ENCODE assay signal across 9 cellular contexts in the genomic region with DNA sequence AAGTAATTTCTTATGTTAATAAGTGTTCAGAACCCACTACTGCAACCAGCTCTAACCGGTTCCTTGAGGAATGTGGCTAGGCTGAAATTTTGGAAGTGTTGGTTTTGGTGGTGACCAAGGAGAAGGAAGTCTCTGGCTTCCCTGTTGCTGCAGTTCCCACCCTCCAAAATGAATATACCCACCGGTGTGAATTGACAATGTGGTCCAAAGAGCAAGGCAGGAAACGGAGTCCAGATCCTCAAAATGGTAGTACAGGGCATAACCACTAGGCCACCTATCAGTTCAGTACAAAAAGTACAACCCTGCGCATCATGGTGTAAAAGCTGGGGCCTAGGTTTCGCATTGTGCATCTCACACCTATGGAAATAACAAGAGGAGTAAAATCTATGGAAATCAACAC. TPM values are rescaled to one million over a fixed set of nuclear protein-coding genes. Genes with fewer than 3 reads are reported as not detected.
DNase-seq lines count a peak whose midpoint lies in the region; ATAC-seq and TF ChIP-seq lines count a peak whose summit lies in the region.
"Had no signal": no experiment of that assay in that cellular context is flagged by ENCODE, and none has a peak within 500 bp of the region (broad histone marks: within the 10 kb centered on the region; RNA-seq: fewer than 3 reads in every experiment).

No MANE protein-coding gene starts in this region.

- no peaks in the 10 kb centered on the region for H3K27me3 ChIP-seq in stomach

- no peak for TF ChIP-seq POLR2A in stomach (IDR thresholded peaks at IDR 0.05)

- H3K4me3 ChIP-seq in WI38 (ENCODE audit: low read depth, low read length) (0 out of 2 replicates have a peak overlapping the region, but pooled peaks have one; percentile 13), fibroblast of villous mesenchyme (ENCODE audit: low read depth, low read length) (peak overlapping the region; percentile 91), stomach (peak overlapping the region in 2 of 4 donors; percentile 92 to 97)

- no peaks in the 10 kb centered on the region for H3K27me3 Mint-ChIP-seq in activated T-cell treated with anti-CD3 and anti-CD28 coated beads, Interleukin-2, amount 50 U/mL, for 4 hours (ENCODE audit: low read depth)

- H3K36me3 Mint-ChIP-seq in activated T-cell treated with anti-CD3 and anti-CD28 coated beads, Interleukin-2, amount 50 U/mL, for 4 hours (ENCODE audit: insufficient read depth), result peaks cover 32% of the 10 kb centered on the region

- H3K27ac ChIP-seq in stomach, result peak overlapping the region in 3 of 5 donors; percentile 80 to 99 (median 99)

- DNase-seq in activated T-cell treated with anti-CD3 and anti-CD28 coated beads, Interleukin-2, amount 50 U/mL, for 4 hours, result no peak
- DNase-seq in activated T-cell treated with anti-CD3 and anti-CD28 coated beads, Interleukin-2, amount 50 U/mL, for 48 hours, result no peak
- DNase-seq in fibroblast of villous mesenchyme (ENCODE audit: low read depth) (no peak), stomach (no peak), T1000 (lab: John Stamatoyannopoulos, UW) (no peak), NCI-H128 (lab: John Stamatoyannopoulos, UW; ENCODE audit: unreplicated experiment) (no peak), SIG-M5 treated with dmso at 0.1 percent for 504 hours (lab: John Stamatoyannopoulos, UW; ENCODE audit: unreplicated experiment) (no peak)
- DNase-seq: NCI-H2081 had no signal

- 56 to 63% (median 62%) methylated on average over 5 of the region's 5 CpGs for WGBS in stomach, 5 donors

- H3K36me3 ChIP-seq in stomach, result peaks cover 0 to 23% (median 9%) of the 10 kb centered on the region in 4 donors

- TF ChIP-seq EP300 in stomach (IDR thresholded peaks at IDR 0.05), result no peak

- intact Hi-C loops in stomach (cut with DNase I; ENCODE audit: low total_unique reads), result no loop called here

- TF ChIP-seq CTCF in WI38 (IDR thresholded peaks at IDR 0.05; ENCODE audit: low read depth, low read length) (no peak), fibroblast of villous mesenchyme (IDR thresholded peaks at IDR 0.05; ENCODE audit: insufficient read depth, low read depth, low read length) (peak; percentile 4), stomach (IDR thresholded peaks at IDR 0.05) (no peak)

- peak overlapping the region; percentile 86 for H3K4me3 Mint-ChIP-seq in activated T-cell treated with anti-CD3 and anti-CD28 coated beads, Interleukin-2, amount 50 U/mL, for 4 hours

- peaks cover 64% of the 10 kb centered on the region for H3K4me1 Mint-ChIP-seq in activated T-cell treated with anti-CD3 and anti-CD28 coated beads, Interleukin-2, amount 50 U/mL, for 4 hours (ENCODE audit: low read depth)

- no peaks in the 10 kb centered on the region for H3K9me3 Mint-ChIP-seq in activated T-cell treated with anti-CD3 and anti-CD28 coated beads, Interleukin-2, amount 50 U/mL, for 4 hours

- H3K9me3 ChIP-seq in stomach, result no peaks in the 10 kb centered on the region

- no peak for ATAC-seq in activated T-cell treated with anti-CD3 and anti-CD28 coated beads, Interleukin-2, amount 50 U/mL, for 4 hours

- H3K4me1 ChIP-seq in stomach, result peaks cover 41 to 75% (median 58%) of the 10 kb centered on the region in 4 donors

RNA-seq across cellular contexts. Expression of a gene that starts 2.8 kb away (rescaled TPM):
- total RNA-seq in activated T-cell treated with anti-CD3 and anti-CD28 coated beads, Interleukin-2, amount 50 U/mL, for 4 hours, result 10 to 100 TPM; 55.0 to 59.6 (median 55.2) TPM
- total RNA-seq in fibroblast of villous mesenchyme (26.7 and 26.8 TPM in 2 replicates), stomach (10 to 100 TPM; 39.7 to 67.4 (median 57.1) TPM)
- 10 to 100 TPM; 19.9 to 41.3 (median 20.4) TPM for polyA plus RNA-seq in stomach

RNA-seq across cellular contexts. Expression of a gene that starts 29.9 kb away (rescaled TPM):
- total RNA-seq in activated T-cell treated with anti-CD3 and anti-CD28 coated beads, Interleukin-2, amount 50 U/mL, for 4 hours, result 10 to 100 TPM; 66.4 to 73.4 (median 70.9) TPM
- total RNA-seq in fibroblast of villous mesenchyme, result 55.4 and 62.6 TPM in 2 replicates
- 10 to 100 TPM; 10.7 to 74.1 (median 33.2) TPM for total RNA-seq in stomach
- polyA plus RNA-seq in stomach, result 10 to 100 TPM; 47.9 to 53.2 (median 52.7) TPM

RNA-seq across cellular contexts. Expression of a gene that starts 30.1 kb away (rescaled TPM):
- 10 to 100 TPM in 2 of 3 donors, 1 to 10 TPM in 1; 8.7 to 10.3 (median 10.3) TPM for total RNA-seq in activated T-cell treated with anti-CD3 and anti-CD28 coated beads, Interleukin-2, amount 50 U/mL, for 4 hours
- 9.0 and 10.4 TPM in 2 replicates for total RNA-seq in fibroblast of villous mesenchyme
- 1 to 10 TPM in 3 of 5 donors, under 1 TPM in 1, not detected in 1; 0.89 to 7.0 (median 2.7) TPM for total RNA-seq in stomach
- polyA plus RNA-seq in stomach, result 1 to 10 TPM; 2.1 to 2.4 (median 2.2) TPM
